ENCODE assay signal across 9 cellular contexts in the genomic region with DNA sequence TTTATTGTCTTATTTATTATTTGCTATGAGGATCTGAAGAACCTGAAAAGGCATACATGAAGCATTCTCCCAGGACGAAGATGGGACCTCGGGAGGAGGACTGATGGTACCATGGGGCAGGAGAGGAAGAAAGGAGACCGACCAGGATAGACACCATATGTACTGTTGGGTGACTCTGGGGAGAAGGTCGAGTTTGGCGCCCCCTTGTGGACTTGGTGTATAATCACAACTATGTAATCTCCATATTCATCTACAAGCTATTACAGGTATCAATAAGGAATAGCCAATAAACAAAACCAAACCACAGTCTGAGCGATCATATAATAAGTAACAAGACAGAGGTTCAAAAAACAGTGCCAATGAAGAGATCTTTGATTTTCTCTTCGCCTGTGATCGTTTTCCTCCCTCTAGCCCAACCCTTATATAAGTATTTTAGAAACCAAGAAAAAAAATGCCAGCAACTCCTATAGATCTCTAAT.
A peak's percentile ranks its signal among the peaks of the same experiment; 100 is the strongest.
DNase-seq lines count a peak whose midpoint lies in the region; ATAC-seq, FAIRE-seq and TF ChIP-seq lines count a peak whose summit lies in the region.
"Had no signal": no experiment of that assay in that cellular context is flagged by ENCODE, and none has a peak within 500 bp of the region (broad histone marks: within the 10 kb centered on the region; RNA-seq: fewer than 3 reads in every experiment).

No MANE protein-coding gene starts in this region.

- peaks cover 3% of the 10 kb centered on the region for H3K27me3 Mint-ChIP-seq in activated naive CD8-positive, alpha-beta T cell treated with anti-CD3 and anti-CD28 coated beads, Interleukin-2, amount 10 ng/mL, durations not matched to agents 7 days and 5 days

- H3K9me3 ChIP-seq in left ventricle myocardium inferior (replicated peaks) (no peaks in the 10 kb centered on the region), small intestine (ENCODE audit: control insufficient read depth, low read depth) (no peaks in the 10 kb centered on the region)

- no peaks in the 10 kb centered on the region for H3K36me3 Mint-ChIP-seq in activated naive CD8-positive, alpha-beta T cell treated with anti-CD3 and anti-CD28 coated beads, Interleukin-2, amount 10 ng/mL, durations not matched to agents 7 days and 5 days
- H3K36me3 Mint-ChIP-seq: activated naive CD8-positive, alpha-beta T cell had no signal

- H3K4me1 ChIP-seq in left ventricle myocardium inferior = no peaks in the 10 kb centered on the region
- H3K4me1 ChIP-seq in small intestine (ENCODE audit: control insufficient read depth in 2 of 2, insufficient read depth in 1 of 2, low read depth in 1 of 2, low read length in 1 of 2) = no peaks in the 10 kb centered on the region

- peak; percentile 73 for TF ChIP-seq CTCF in left ventricle myocardium inferior (IDR thresholded peaks at IDR 0.05; ENCODE audit: borderline replicate concordance)

- 30 to 42% (median 34%) methylated on average over 8 of the region's 8 CpGs for WGBS in small intestine, 3 donors

- DNase-seq in DMS153 (lab: John Stamatoyannopoulos, UW) = peak; percentile 9
- peak; percentile 36 for DNase-seq in MV-4-11 (lab: John Stamatoyannopoulos, UW)
- DNase-seq in SKM-1 (lab: John Stamatoyannopoulos, UW; ENCODE audit: unreplicated experiment) = peak; percentile 18
- peak; percentile 74 for DNase-seq in activated naive CD8-positive, alpha-beta T cell treated with anti-CD3 and anti-CD28 coated beads, Interleukin-2, amount 10 ng/mL, durations not matched to agents 7 days and 5 days
- DNase-seq in left ventricle myocardium inferior = peak; percentile 34
- DNase-seq in small intestine = peak; percentile 73

- peak; percentile 67 for ATAC-seq in GM21825 (IDR thresholded peaks at IDR 0.05; ENCODE audit: unreplicated experiment)
- ATAC-seq in activated naive CD8-positive, alpha-beta T cell treated with anti-CD3 and anti-CD28 coated beads, Interleukin-2, amount 10 ng/mL, durations not matched to agents 7 days and 5 days (ENCODE audit: low read depth) = peak; percentile 52
- ATAC-seq in HG03457 (IDR thresholded peaks at IDR 0.05; ENCODE audit: unreplicated experiment) = no peak

- H3K27ac Mint-ChIP-seq in activated naive CD8-positive, alpha-beta T cell treated with anti-CD3 and anti-CD28 coated beads, Interleukin-2, amount 10 ng/mL, durations not matched to agents 7 days and 5 days = no peak overlapping the region
- H3K27ac Mint-ChIP-seq: activated naive CD8-positive, alpha-beta T cell had no signal

- no peak for FAIRE-seq in small intestine (lab: Jason Lieb, UNC)

- POLR2A ChIA-PET in activated naive CD8-positive, alpha-beta T cell treated with anti-CD3 and anti-CD28 coated beads, Interleukin-2, amount 10 ng/mL, durations not matched to agents 7 days and 5 days (lab: Charles Lee) = interaction anchor here (0.7 kb wide), 1 partner anchor 1734 kb away, joined by 3 read pairs; no protein-coding TSS in a partner anchor

- no peak overlapping the region for H3K27ac ChIP-seq in left ventricle myocardium inferior (replicated peaks)
- no peak overlapping the region for H3K27ac ChIP-seq in small intestine (ENCODE audit: low read depth in 1 of 2, low read length in 1 of 2)

- intact Hi-C loops in left ventricle myocardium inferior (cut with micrococcal nuclease) = no loop called here

- H3K27me3 ChIP-seq in left ventricle myocardium inferior (ENCODE audit: low read depth) (no peaks in the 10 kb centered on the region), small intestine (ENCODE audit: control insufficient read depth in 2 of 2, insufficient read depth in 2 of 2, low read length in 2 of 2) (no peaks in the 10 kb centered on the region)

- H3K4me3 Mint-ChIP-seq in activated naive CD8-positive, alpha-beta T cell treated with anti-CD3 and anti-CD28 coated beads, Interleukin-2, amount 10 ng/mL, durations not matched to agents 7 days and 5 days = no peak overlapping the region
- H3K4me3 Mint-ChIP-seq: activated naive CD8-positive, alpha-beta T cell had no signal

- no peaks in the 10 kb centered on the region for H3K9me3 Mint-ChIP-seq in activated naive CD8-positive, alpha-beta T cell treated with anti-CD3 and anti-CD28 coated beads, Interleukin-2, amount 10 ng/mL, durations not matched to agents 7 days and 5 days

- H3K36me3 ChIP-seq in left ventricle myocardium inferior (no peaks in the 10 kb centered on the region), small intestine (ENCODE audit: control insufficient read depth in 2 of 2, insufficient read depth in 2 of 2, low read length in 2 of 2) (no peaks in the 10 kb centered on the region)

- no peaks in the 10 kb centered on the region for H3K4me1 Mint-ChIP-seq in activated naive CD8-positive, alpha-beta T cell treated with anti-CD3 and anti-CD28 coated beads, Interleukin-2, amount 10 ng/mL, durations not matched to agents 7 days and 5 days

- H3K4me3 ChIP-seq in left ventricle myocardium inferior = no peak overlapping the region
- no peak overlapping the region for H3K4me3 ChIP-seq in small intestine (ENCODE audit: low read depth in 1 of 2, low read length in 2 of 2)

Comparison
In these comparisons a context has a peak if more than half of its experiments do, and no peak if none do; other contexts are left out.
1. DNase-seq: peak in every context shown above with its lines; median percentile 74 in activated naive CD8-positive, alpha-beta T cell treated with anti-CD3 and anti-CD28 coated beads, Interleukin-2, amount 10 ng/mL, durations not matched to agents 7 days and 5 days; 73 in small intestine; 36 in MV-4-11; 34 in left ventricle myocardium inferior; 18 in SKM-1; 9 in DMS153.